17 cellular contexts compared by ENCODE assay signal in genomic region chr12:124448241-124448954, GRCh38.
"Had no signal": no experiment of that assay in that cellular context is flagged by ENCODE, and none has a peak within 500 bp of the region (broad histone marks: within the 10 kb centered on the region; RNA-seq: fewer than 3 reads in every experiment).

No MANE protein-coding gene starts in this region.

- H3K4me3 ChIP-seq: colonic mucosa, hepatocyte, left ventricle myocardium inferior, tibial artery, vagina had no signal

- H3K9me3 Mint-ChIP-seq: neural crest cell had no signal

- H3K9ac ChIP-seq: parathyroid adenoma had no signal

- H3K9me3 ChIP-seq: colonic mucosa, left ventricle myocardium inferior, tibial artery, vagina had no signal

- H3K27ac ChIP-seq: colonic mucosa, hepatocyte, left ventricle myocardium inferior, parathyroid adenoma, tibial artery, vagina had no signal

- H3K36me3 ChIP-seq: colonic mucosa had no signal

- DNase-seq: activated CD4-positive, alpha-beta T cell treated with anti-CD3 and anti-CD28 coated beads, Interleukin-2, amount 50 U/mL, for 4 hours; activated naive CD4-positive, alpha-beta T cell treated with Interleukin-2 at 50 U/mL for 16 hours; activated T-cell treated with anti-CD3 and anti-CD28 coated beads for 4 hours; caudate nucleus; colonic mucosa; left ventricle myocardium inferior; stimulated activated CD4-positive, alpha-beta T cell treated with anti-CD3 and anti-CD28 coated beads, Interleukin-2, amount 100 ng/mL, for 48 hours; stimulated activated naive CD4-positive, alpha-beta T cell; SW 1271; T-helper 9 cell had no signal

- H3K4me1 ChIP-seq: parathyroid adenoma had no signal

- H3K4me3 Mint-ChIP-seq: neural crest cell had no signal

- ATAC-seq: activated CD4-positive, CD25-positive, alpha-beta regulatory T cell treated with anti-CD3 and anti-CD28 coated beads, Interleukin-2, amount 50 U/mL, for 24 hours; esophagus mucosa had no signal

- H3K27me3 ChIP-seq: colonic mucosa, hepatocyte, tibial artery, vagina had no signal

- H3K4me2 ChIP-seq: hepatocyte had no signal
